Comparison of ENCODE assay signal across 10 cellular contexts in the genomic region with DNA sequence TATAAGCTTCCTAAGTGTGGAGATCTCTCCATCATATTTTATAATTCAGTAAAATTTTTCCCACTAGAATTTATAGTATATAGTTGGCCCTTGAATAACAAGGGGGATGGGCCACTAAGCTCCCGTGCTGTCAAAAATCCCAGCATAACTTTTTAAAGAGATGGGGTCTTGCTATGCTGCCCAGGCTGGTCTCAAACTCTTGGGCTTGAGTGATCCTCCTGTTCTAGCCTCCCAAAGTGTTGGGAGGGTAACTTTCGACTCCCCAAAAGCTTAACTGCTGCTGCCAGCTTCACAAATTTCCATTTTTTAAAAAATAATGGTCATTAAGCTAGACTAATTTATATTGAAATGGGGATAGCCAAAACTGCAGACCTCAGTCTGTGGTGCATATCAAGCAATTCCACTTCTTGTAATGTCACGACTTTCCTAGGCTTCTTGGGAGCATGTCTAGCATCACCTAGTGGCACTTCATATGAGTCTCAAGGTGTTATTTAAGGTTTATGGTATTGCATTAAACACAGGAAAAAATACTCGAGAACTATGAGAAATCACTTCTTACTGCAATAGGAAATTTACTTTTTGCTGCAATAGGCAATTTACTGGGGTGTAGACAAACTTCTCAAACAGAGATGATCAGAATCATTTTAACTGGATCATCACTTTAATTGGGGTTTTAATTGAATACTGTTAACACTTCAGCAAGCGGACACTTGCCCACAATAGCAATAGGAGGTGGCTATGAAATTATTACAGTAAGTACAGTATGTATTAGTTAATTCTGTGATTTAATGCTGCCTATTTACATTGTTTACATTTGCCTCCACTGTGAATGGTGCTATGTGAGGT. TPM values are rescaled to one million over a fixed set of nuclear protein-coding genes. Genes with fewer than 3 reads are reported as not detected.
A peak's percentile ranks its signal among the peaks of the same experiment; 100 is the strongest.
DNase-seq lines count a peak whose midpoint lies in the region; ATAC-seq and TF ChIP-seq lines count a peak whose summit lies in the region.
"Had no signal": no experiment of that assay in that cellular context is flagged by ENCODE, and none has a peak within 500 bp of the region (broad histone marks: within the 10 kb centered on the region; RNA-seq: fewer than 3 reads in every experiment).

No MANE protein-coding gene starts in this region.

- 76 to 84% (median 80%) methylated on average over 5 of the region's 5 CpGs for WGBS in adrenal gland, 4 donors
- 79 to 82% methylated on average over 5 of the region's 5 CpGs for WGBS in lung, 2 donors

- no peaks in the 10 kb centered on the region for H3K36me3 ChIP-seq in KMS-11 (ENCODE audit: insufficient read depth)
- H3K36me3 ChIP-seq in adrenal gland (replicated peaks in 1 of 2) = peaks cover 0 to 39% of the 10 kb centered on the region in 2 donors
- peaks cover 10 to 25% of the 10 kb centered on the region in 2 donors for H3K36me3 ChIP-seq in lung (ENCODE audit: control insufficient read depth in 2 of 2, insufficient read depth in 2 of 2, low read length in 2 of 2)
- H3K36me3 ChIP-seq in H7 (replicated peaks; ENCODE audit: control insufficient read depth, insufficient read depth, low read length) = peaks cover 6% of the 10 kb centered on the region

- intact Hi-C loops in adrenal gland (cut with DNase I) = no loop called here

- DNase-seq in DMS 273 (lab: John Stamatoyannopoulos, UW; ENCODE audit: unreplicated experiment) = peak; percentile 57
- no peak for DNase-seq in adrenal gland
- DNase-seq in lung (ENCODE audit: low spot score) = no peak
- DNase-seq in NCI-H1105 treated with DMSO at 0.1 percent for 48 hours (lab: John Stamatoyannopoulos, UW) = no peak
- no peak for DNase-seq in H7
- DNase-seq: activated naive CD8-positive, alpha-beta T cell treated with anti-CD3 and anti-CD28 coated beads for 36 hours; NCI-H526 treated with DMSO at 0.1 percent for 48 hours had no signal

- H3K4me1 ChIP-seq in KMS-11 (ENCODE audit: low read depth, poor library complexity, severe bottlenecking) (peaks cover 8% of the 10 kb centered on the region), adrenal gland (replicated peaks in 1 of 2) (no peaks in the 10 kb centered on the region), lung (ENCODE audit: control insufficient read depth in 2 of 2, insufficient read depth in 2 of 2, low read length in 2 of 2) (no peaks in the 10 kb centered on the region)

- no peaks in the 10 kb centered on the region for H3K79me2 ChIP-seq in KMS-11 (ENCODE audit: insufficient read depth, low read depth)

- no peak for TF ChIP-seq POLR2A in adrenal gland (IDR thresholded peaks at IDR 0.05)

- ATAC-seq in lung (ENCODE audit: insufficient read depth, low FRiP score) (no peak), GM21786 (IDR thresholded peaks at IDR 0.05; ENCODE audit: unreplicated experiment) (no peak)
- no peak for ATAC-seq in activated CD4-positive, CD25-positive, alpha-beta regulatory T cell treated with anti-CD3 and anti-CD28 coated beads, Interleukin-2, amount 50 U/mL, for 24 hours

- H3K4me3 ChIP-seq in KMS-11 (IDR thresholded peaks at IDR 0.05; ENCODE audit: insufficient read depth, low read depth, low read length) (no peak overlapping the region), adrenal gland (no peak overlapping the region), lung (no peak overlapping the region), H7 (ENCODE audit: insufficient read depth, low read depth, low read length) (no peak overlapping the region)

- TF ChIP-seq CTCF in KMS-11 (conservative IDR thresholded peaks at IDR 0.05; ENCODE audit: low read depth, low read length) (peak; percentile 69), adrenal gland (IDR thresholded peaks at IDR 0.05) (peak; percentile 19 to 50 (median 48)), lung (IDR thresholded peaks at IDR 0.05; ENCODE audit: control extremely low read depth, extremely low read depth) (peak; percentile 15)

- no peak overlapping the region for H3K27ac ChIP-seq in KMS-11
- H3K27ac ChIP-seq in adrenal gland = no peak overlapping the region
- H3K27ac ChIP-seq in lung (ENCODE audit: low read depth in 1 of 2, low read length in 1 of 2) = no peak overlapping the region

- H4K20me1 ChIP-seq in KMS-11 (ENCODE audit: insufficient read depth) = no peaks in the 10 kb centered on the region

- H3K9ac ChIP-seq in KMS-11 = no peak overlapping the region

- H3K4me2 ChIP-seq in KMS-11 = no peak overlapping the region

- H3K27me3 ChIP-seq in KMS-11 (ENCODE audit: insufficient read depth, low read depth) = no peaks in the 10 kb centered on the region
- H3K27me3 ChIP-seq in adrenal gland = no peaks in the 10 kb centered on the region
- no peaks in the 10 kb centered on the region for H3K27me3 ChIP-seq in lung (ENCODE audit: control insufficient read depth, insufficient read depth)
- H3K27me3 ChIP-seq in H7 (ENCODE audit: control insufficient read depth, insufficient read depth, low read length) = no peaks in the 10 kb centered on the region

- H3K9me3 ChIP-seq in adrenal gland (replicated peaks in 1 of 3) = no peaks in the 10 kb centered on the region
- H3K9me3 ChIP-seq in lung (ENCODE audit: control insufficient read depth in 2 of 2, insufficient read depth in 1 of 2, low read length in 1 of 2) = no peaks in the 10 kb centered on the region

- no peak overlapping the region for H2AFZ ChIP-seq in KMS-11 (ENCODE audit: low read depth)

RNA-seq across cellular contexts. Expression of gene ACTA1, which starts 19.3 kb away (rescaled TPM):
- total RNA-seq in adrenal gland (10 to 100 TPM in 1 of 8 donors, 1 to 10 TPM in 1, under 1 TPM in 2, not detected in 4; 0.14 to 53.3 (median 0.99) TPM), lung (under 1 TPM; 0.71 to 0.83 TPM)
- polyA plus RNA-seq in adrenal gland (1 to 10 TPM in 2 of 3 donors, under 1 TPM in 1; 0.18 to 4.1 (median 2.9) TPM), lung (1 to 10 TPM in 1 of 2 donors, under 1 TPM in 1; 0.33 to 1.4 TPM)
- total RNA-seq in H7 (2014; rRNA removed; shearing (Covaris generic)) = 0.67 and 1.8 TPM in 2 replicates
- total RNA-seq: activated naive CD8-positive, alpha-beta T cell treated with anti-CD3 and anti-CD28 coated beads for 36 hours had no signal

RNA-seq across cellular contexts. Expression of gene NUP133, which starts 55.0 kb away (rescaled TPM):
- 10 to 100 TPM; 23.8 to 48.5 (median 37.3) TPM for total RNA-seq in adrenal gland
- 10 to 100 TPM in 2 of 3 donors, 1 to 10 TPM in 1; 9.8 to 26.9 (median 10.6) TPM for polyA plus RNA-seq in adrenal gland
- 10 to 100 TPM; 36.2 to 57.6 TPM for total RNA-seq in lung
- polyA plus RNA-seq in lung = 10 to 100 TPM; 12.9 to 14.4 TPM
- 72.5 and 78.1 TPM in 2 replicates for total RNA-seq in H7 (2014; rRNA removed; shearing (Covaris generic))

Comparison
In these comparisons a context has a peak if more than half of its experiments do, and no peak if none do; other contexts are left out.
1. CTCF ChIP-seq: peak in every context shown above with its lines; median percentile 69 in KMS-11; 48 in adrenal gland; 15 in lung.